ENCODE assay signal across 1 cellular context in the genomic region with DNA sequence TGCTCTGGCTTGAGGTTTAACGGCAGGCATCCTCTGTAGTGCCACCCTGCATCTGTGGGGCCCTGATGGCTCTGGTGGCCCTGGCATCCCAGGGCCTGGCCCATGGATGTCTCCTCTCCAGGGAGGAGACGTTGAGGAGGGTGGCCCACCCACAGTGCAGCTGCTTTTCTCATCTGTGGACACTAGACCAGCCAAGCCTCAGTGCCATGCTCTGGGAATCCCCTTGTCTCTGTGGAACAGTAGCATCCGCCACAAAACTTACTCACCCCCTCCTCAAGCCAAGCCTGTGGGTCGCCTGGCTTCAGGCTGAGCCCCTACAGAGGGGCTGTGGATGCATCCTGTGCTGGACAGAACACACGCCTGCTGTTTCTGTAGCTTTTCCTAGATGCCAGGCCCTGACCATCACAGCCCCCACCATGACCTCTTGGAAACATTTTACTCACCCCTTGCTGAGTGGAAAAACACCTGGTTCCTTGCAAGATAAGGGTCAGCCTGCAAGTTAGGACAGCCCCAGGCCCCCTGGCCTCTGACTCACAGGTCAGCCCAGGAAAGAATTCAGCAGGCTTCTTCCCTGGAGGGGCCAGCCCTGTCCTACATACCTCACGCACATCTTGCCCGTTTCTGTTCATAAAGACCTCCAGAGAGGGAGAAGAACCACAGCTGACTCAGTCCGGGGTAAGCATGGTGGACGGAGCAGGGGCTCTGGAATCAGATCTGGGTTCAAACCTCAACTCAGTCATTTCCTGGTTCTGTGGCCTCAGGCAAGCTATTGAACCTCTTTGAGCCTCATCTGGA.
TF ChIP-seq lines count a peak whose summit lies in the region.

No MANE protein-coding gene starts in this region.

TF ChIP-seq in HepG2, 621 proteins besides CTCF, POLR2A, EP300 and RAD21:
- peak; percentile 10 for TF ChIP-seq XRCC5 (optimal IDR thresholded peaks at IDR 0.05; ENCODE audit: low read length)
- TF ChIP-seq, protein P1, sequence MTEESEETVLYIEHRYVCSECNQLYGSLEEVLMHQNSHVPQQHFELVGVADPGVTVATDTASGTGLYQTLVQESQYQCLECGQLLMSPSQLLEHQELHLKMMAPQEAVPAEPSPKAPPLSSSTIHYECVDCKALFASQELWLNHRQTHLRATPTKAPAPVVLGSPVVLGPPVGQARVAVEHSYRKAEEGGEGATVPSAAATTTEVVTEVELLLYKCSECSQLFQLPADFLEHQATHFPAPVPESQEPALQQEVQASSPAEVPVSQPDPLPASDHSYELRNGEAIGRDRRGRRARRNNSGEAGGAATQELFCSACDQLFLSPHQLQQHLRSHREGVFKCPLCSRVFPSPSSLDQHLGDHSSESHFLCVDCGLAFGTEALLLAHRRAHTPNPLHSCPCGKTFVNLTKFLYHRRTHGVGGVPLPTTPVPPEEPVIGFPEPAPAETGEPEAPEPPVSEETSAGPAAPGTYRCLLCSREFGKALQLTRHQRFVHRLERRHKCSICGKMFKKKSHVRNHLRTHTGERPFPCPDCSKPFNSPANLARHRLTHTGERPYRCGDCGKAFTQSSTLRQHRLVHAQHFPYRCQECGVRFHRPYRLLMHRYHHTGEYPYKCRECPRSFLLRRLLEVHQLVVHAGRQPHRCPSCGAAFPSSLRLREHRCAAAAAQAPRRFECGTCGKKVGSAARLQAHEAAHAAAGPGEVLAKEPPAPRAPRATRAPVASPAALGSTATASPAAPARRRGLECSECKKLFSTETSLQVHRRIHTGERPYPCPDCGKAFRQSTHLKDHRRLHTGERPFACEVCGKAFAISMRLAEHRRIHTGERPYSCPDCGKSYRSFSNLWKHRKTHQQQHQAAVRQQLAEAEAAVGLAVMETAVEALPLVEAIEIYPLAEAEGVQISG (CRISPR knock-in tag; IDR thresholded peaks at IDR 0.05), result no peak
TF ChIP-seq in HepG2: peak in this region for 1.
